In genomic region chr18:12036201-12036751, GRCh38 we compare ENCODE assay signal across 21 cellular contexts. TPM values are rescaled to one million over a fixed set of nuclear protein-coding genes. Genes with fewer than 3 reads are reported as not detected.
DNase-seq lines count a peak whose midpoint lies in the region; ATAC-seq, FAIRE-seq and TF ChIP-seq lines count a peak whose summit lies in the region.
"Had no signal": no experiment of that assay in that cellular context is flagged by ENCODE, and none has a peak within 500 bp of the region (broad histone marks: within the 10 kb centered on the region; RNA-seq: fewer than 3 reads in every experiment).

No MANE protein-coding gene starts in this region.

- H3K9me2 ChIP-seq in PC-3 (replicated peaks; ENCODE audit: low read length): no peaks in the 10 kb centered on the region

- H3K79me2 ChIP-seq in PC-3 (ENCODE audit: low read length) (no peaks in the 10 kb centered on the region), keratinocyte (ENCODE audit: control insufficient read depth, insufficient read depth, low read length) (no peaks in the 10 kb centered on the region)

- whole genome bisulfite sequencing in small intestine, 3 donors: 58 to 67% (median 64%) methylated on average over 9 of the region's 9 CpGs

- H3K4me3 ChIP-seq in PC-3 (ENCODE audit: low read length): no peak overlapping the region
- H3K4me3 ChIP-seq in keratinocyte (ENCODE audit: control insufficient read depth in 2 of 3, extremely low read depth in 1 of 3, insufficient read depth in 2 of 3, low read depth in 1 of 3, low read length in 3 of 3): no peak overlapping the region
- no peak overlapping the region for H3K4me3 ChIP-seq in small intestine (ENCODE audit: low read depth in 1 of 2, low read length in 2 of 2)
- H3K4me3 ChIP-seq: MG63 had no signal

- DNase-seq in PC-3: peak; percentile 25
- peak; percentile 63 for DNase-seq in cerebellum (ENCODE audit: low spot score)
- DNase-seq in keratinocyte (ENCODE audit: low read depth, low spot score): peak; percentile 79
- DNase-seq in small intestine: peak; percentile 42
- no peak for DNase-seq in NCI-H187 treated with DMSO at 0.1 percent for 48 hours (lab: John Stamatoyannopoulos, UW)
- no peak for DNase-seq in NCI-H82 (lab: John Stamatoyannopoulos, UW)
- DNase-seq: ACHN, DMS153, EL, MG63, NCI-H1092, NCI-H146, NCI-H2107, NCI-H2227 treated with DMSO at 0.1 percent for 48 hours, NCI-H524 had no signal

- H3K9ac ChIP-seq in PC-3 (ENCODE audit: low read length) (no peak overlapping the region), keratinocyte (ENCODE audit: control insufficient read depth, extremely low read depth, insufficient read depth, low read length) (no peak overlapping the region)
- H3K9ac ChIP-seq: KMS-11 had no signal

- no peaks in the 10 kb centered on the region for H3K9me1 ChIP-seq in keratinocyte (ENCODE audit: control insufficient read depth, extremely low read depth, insufficient read depth, low read length)

- H2AFZ ChIP-seq in PC-3 (ENCODE audit: low read length) (no peak overlapping the region), keratinocyte (ENCODE audit: control insufficient read depth, low read length) (no peak overlapping the region)

- TF ChIP-seq CTCF in PC-3 (conservative IDR thresholded peaks at IDR 0.05; ENCODE audit: low read depth, low read length): no peak
- no peak for TF ChIP-seq CTCF in keratinocyte (optimal IDR thresholded peaks at IDR 0.05 in 1 of 3, IDR thresholded peaks at IDR 0.05 in 1 of 3, conservative IDR thresholded peaks at IDR 0.05 in 1 of 3; ENCODE audit: extremely low read depth in 1 of 3, insufficient read depth in 2 of 3, low read length in 3 of 3)

- FAIRE-seq in keratinocyte (lab: Jason Lieb, UNC) (no peak), small intestine (lab: Jason Lieb, UNC) (no peak)
- FAIRE-seq: HepG2 had no signal

- no peaks in the 10 kb centered on the region for H3K36me3 ChIP-seq in PC-3 (ENCODE audit: low read depth, low read length)
- no peaks in the 10 kb centered on the region for H3K36me3 ChIP-seq in keratinocyte (ENCODE audit: control insufficient read depth in 2 of 2, extremely low read depth in 1 of 2, insufficient read depth in 2 of 2, low read length in 2 of 2)
- no peaks in the 10 kb centered on the region for H3K36me3 ChIP-seq in small intestine (ENCODE audit: control insufficient read depth in 2 of 2, insufficient read depth in 2 of 2, low read length in 2 of 2)

- CTCF ChIA-PET in PC-3 (lab: Charles Lee): no interaction called here

- dilution Hi-C loops in keratinocyte (cut with MboI; ENCODE audit: extremely low pct_ligation_motif_present, low sequenced_read_pairs): no loop called here

- peaks cover 5% of the 10 kb centered on the region; the same call in 1 of the 2 replicates for H3K4me1 ChIP-seq in PC-3 (ENCODE audit: insufficient read depth, low read length)
- peaks cover 10% of the 10 kb centered on the region for H3K4me1 ChIP-seq in keratinocyte (ENCODE audit: control insufficient read depth, extremely low read depth, insufficient read depth, low read length)
- H3K4me1 ChIP-seq in small intestine (ENCODE audit: control insufficient read depth in 2 of 2, insufficient read depth in 1 of 2, low read depth in 1 of 2, low read length in 1 of 2): no peaks in the 10 kb centered on the region

- POLR2A ChIA-PET in PC-3 (lab: Charles Lee; ENCODE audit: unreplicated experiment): no interaction called here

- H3K27me3 ChIP-seq in PC-3 (ENCODE audit: low read length): no peaks in the 10 kb centered on the region
- no peaks in the 10 kb centered on the region for H3K27me3 ChIP-seq in keratinocyte (ENCODE audit: control insufficient read depth, extremely low read depth, insufficient read depth, low read length)
- H3K27me3 ChIP-seq in small intestine (ENCODE audit: control insufficient read depth in 2 of 2, insufficient read depth in 2 of 2, low read length in 2 of 2): no peaks in the 10 kb centered on the region
- H3K27me3 ChIP-seq: MG63 had no signal

- no peak for ATAC-seq in PC-3
- ATAC-seq in GM18909 (IDR thresholded peaks at IDR 0.05; ENCODE audit: poor library complexity, unreplicated experiment): no peak
- ATAC-seq: HepG2, Panc1, Right ventricle myocardium inferior had no signal

- no peak overlapping the region for H3K4me2 ChIP-seq in PC-3 (ENCODE audit: low read length)
- H3K4me2 ChIP-seq in keratinocyte (ENCODE audit: control insufficient read depth, extremely low read depth, insufficient read depth, low read depth, low read length): no peak overlapping the region
- H3K4me2 ChIP-seq: KMS-11 had no signal

- H4K20me1 ChIP-seq in PC-3 (ENCODE audit: low read length) (no peaks in the 10 kb centered on the region), keratinocyte (ENCODE audit: control insufficient read depth, extremely low read depth, insufficient read depth, low read length) (no peaks in the 10 kb centered on the region)

- H3F3A ChIP-seq in PC-3 (ENCODE audit: low read length, unreplicated experiment): no peaks in the 10 kb centered on the region

- H3K9me3 ChIP-seq in PC-3 (ENCODE audit: low read length) (no peaks in the 10 kb centered on the region), keratinocyte (ENCODE audit: control insufficient read depth, low read depth, low read length) (no peaks in the 10 kb centered on the region), small intestine (ENCODE audit: control insufficient read depth, low read depth) (no peaks in the 10 kb centered on the region)
- H3K9me3 ChIP-seq: Caco-2, MG63 had no signal

- BruUV-seq in PC-3 (replicated peaks; lab: Mats Ljungman, UMichigan): no TSS peak

- no peak overlapping the region for H3K27ac ChIP-seq in PC-3 (ENCODE audit: low read length)
- no peak overlapping the region for H3K27ac ChIP-seq in keratinocyte (ENCODE audit: control insufficient read depth, insufficient read depth, low read length)
- no peak overlapping the region for H3K27ac ChIP-seq in small intestine (ENCODE audit: low read depth in 1 of 2, low read length in 1 of 2)
- H3K27ac ChIP-seq: KMS-11 had no signal

- intact Hi-C loops in PC-3 (cut with micrococcal nuclease): loop anchor here (5.0 kb wide), 1 partner anchor 379 kb away; no protein-coding TSS in a partner anchor

RNA-seq across cellular contexts. Expression of gene IMPA2, which starts 55.0 kb away (rescaled TPM):
- 38.2 and 45.6 TPM in 2 replicates for total RNA-seq in PC-3 (2014; rRNA removed)
- 8.1 TPM for total RNA-seq in cerebellum
- polyA plus RNA-seq in keratinocyte: 9.9 to 18.7 TPM (median 17.6 TPM) in 3 replicates
- polyA plus RNA-seq in keratinocyte (2011; ENCODE audit: low read depth): 66.4 TPM
- 11.2 and 14.0 TPM in 2 replicates for polyA plus RNA-seq in keratinocyte (2011; cell fraction: cytosol; rRNA removed)
- 11.4 TPM in 2 replicates for polyA plus RNA-seq in keratinocyte (2011; cell fraction: nucleus; rRNA removed)
- polyA plus RNA-seq in keratinocyte (2012; ENCODE audit: low replicate concordance): 11.0 and 143 TPM in 2 replicates
- 12.0 to 15.1 TPM (median 12.1 TPM) in 3 replicates for polyA minus RNA-seq in keratinocyte
- 12.5 TPM for polyA minus RNA-seq in keratinocyte (2011; cell fraction: cytosol; rRNA and poly(A)+ RNA removed)
- 4.2 and 4.6 TPM in 2 replicates for polyA minus RNA-seq in keratinocyte (2011; cell fraction: nucleus; rRNA and poly(A)+ RNA removed)
- polyA plus RNA-seq in small intestine: 10 to 100 TPM; 22.6 to 58.3 (median 26.7) TPM

RNA-seq across cellular contexts. Expression of gene ANKRD62, which starts 57.4 kb away (rescaled TPM):
- total RNA-seq in PC-3 (2014; rRNA removed) (not detected in 2 replicates), cerebellum (0.18 TPM)
- polyA plus RNA-seq in keratinocyte (not detected in 3 replicates), small intestine (under 1 TPM in 1 of 3 donors, not detected in 2; 0.27 TPM)
- polyA plus RNA-seq in keratinocyte (2011; ENCODE audit: low read depth): 0.22 TPM
- polyA plus RNA-seq in keratinocyte (2011; cell fraction: cytosol; rRNA removed): not detected in 2 replicates
- polyA plus RNA-seq in keratinocyte (2011; cell fraction: nucleus; rRNA removed): not detected in 2 replicates
- not detected in 2 replicates for polyA plus RNA-seq in keratinocyte (2012; ENCODE audit: low replicate concordance)
- not detected in 3 replicates for polyA minus RNA-seq in keratinocyte
- polyA minus RNA-seq in keratinocyte (2011; cell fraction: cytosol; rRNA and poly(A)+ RNA removed): not detected
- polyA minus RNA-seq in keratinocyte (2011; cell fraction: nucleus; rRNA and poly(A)+ RNA removed): not detected in 2 replicates
- total RNA-seq: Caco-2, HepG2, Right ventricle myocardium inferior had no signal
- polyA plus RNA-seq: HepG2 had no signal

Comparison
In these comparisons a context has a peak if more than half of its experiments do, and no peak if none do; other contexts are left out.
1. DNase-seq: peak in PC-3 (single experiment), cerebellum (single experiment), keratinocyte (single experiment) and small intestine (single experiment); none in NCI-H187 treated with DMSO at 0.1 percent for 48 hours (single experiment) and NCI-H82 (single experiment).